9 cellular contexts compared by ENCODE assay signal in the genomic region with DNA sequence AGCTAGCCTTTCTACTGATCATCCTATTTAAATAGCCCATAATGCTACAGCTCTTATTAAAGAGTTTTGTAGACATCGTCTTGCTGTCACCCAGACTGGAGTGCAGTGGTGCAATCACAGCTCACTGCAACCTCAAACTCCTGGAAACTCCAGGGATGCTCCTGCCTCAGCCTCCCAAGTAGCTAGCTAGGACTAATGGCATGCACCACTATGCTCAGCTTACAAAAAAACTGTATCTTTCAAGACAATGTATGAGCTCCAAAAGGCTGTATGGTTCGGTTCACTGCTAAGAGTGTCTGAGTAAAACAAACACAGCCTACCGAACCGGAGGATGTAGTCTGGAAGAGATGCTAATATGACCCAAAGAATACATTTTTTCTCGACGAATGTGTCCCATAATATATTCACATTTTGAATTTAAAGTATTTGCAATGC. TPM values are rescaled to one million over a fixed set of nuclear protein-coding genes. Genes with fewer than 3 reads are reported as not detected.
DNase-seq lines count a peak whose midpoint lies in the region; TF ChIP-seq lines count a peak whose summit lies in the region.
"Had no signal": no experiment of that assay in that cellular context is flagged by ENCODE, and none has a peak within 500 bp of the region (broad histone marks: within the 10 kb centered on the region; RNA-seq: fewer than 3 reads in every experiment).

No MANE protein-coding gene starts in this region.

- no TSS peak for BruUV-seq in Calu3 (replicated peaks; lab: Mats Ljungman, UMichigan)

- peak overlapping the region; percentile 96 for H3K4me3 Mint-ChIP-seq in Calu3 (ENCODE audit: low read depth, unreplicated experiment)

- CTCF ChIA-PET in Calu3 (lab: Charles Lee): no interaction called here

- no peak for TF ChIP-seq EP300 in sigmoid colon (IDR thresholded peaks at IDR 0.05)

- peaks cover 58% of the 10 kb centered on the region for H3K4me1 ChIP-seq in Loucy (ENCODE audit: insufficient read depth, low read length, poor library complexity, severe bottlenecking)
- H3K4me1 ChIP-seq in breast epithelium: peaks cover 0 to 22% of the 10 kb centered on the region in 2 donors
- H3K4me1 ChIP-seq in muscle layer of duodenum (ENCODE audit: control insufficient read depth in 1 of 2, insufficient read depth in 2 of 2, low read length in 2 of 2): peaks cover 12 to 29% of the 10 kb centered on the region in 2 donors
- H3K4me1 ChIP-seq in sigmoid colon: peaks cover 0 to 59% (median 43%) of the 10 kb centered on the region in 4 donors

- TF ChIP-seq CTCF in Calu3 (IDR thresholded peaks at IDR 0.05; ENCODE audit: unreplicated experiment): no peak
- TF ChIP-seq CTCF in Loucy (conservative IDR thresholded peaks at IDR 0.05; ENCODE audit: low read length): no peak
- TF ChIP-seq CTCF in breast epithelium (IDR thresholded peaks at IDR 0.05): no peak
- no peak for TF ChIP-seq CTCF in sigmoid colon (IDR thresholded peaks at IDR 0.05)

- no peaks in the 10 kb centered on the region for H3F3A ChIP-seq in Loucy (ENCODE audit: low read depth)

- no peak overlapping the region for H3K27ac ChIP-seq in breast epithelium
- no peak overlapping the region for H3K27ac ChIP-seq in muscle layer of duodenum (ENCODE audit: low read length)
- no peak overlapping the region for H3K27ac ChIP-seq in sigmoid colon

- H3K4me1 Mint-ChIP-seq in Calu3 (ENCODE audit: low read depth, unreplicated experiment): peaks cover 13% of the 10 kb centered on the region

- no peak for TF ChIP-seq POLR2A in breast epithelium (IDR thresholded peaks at IDR 0.05)
- TF ChIP-seq POLR2A in sigmoid colon (IDR thresholded peaks at IDR 0.05): no peak

- no peaks in the 10 kb centered on the region for H3K9me3 Mint-ChIP-seq in Calu3 (ENCODE audit: low read depth, unreplicated experiment)

- H3K27me3 Mint-ChIP-seq in Calu3 (ENCODE audit: unreplicated experiment): no peaks in the 10 kb centered on the region

- peak overlapping the region; percentile 94 for H3K4me2 ChIP-seq in Loucy (ENCODE audit: low read depth, low read length, poor library complexity, severe bottlenecking)

- H3K79me2 ChIP-seq in Loucy (ENCODE audit: insufficient read depth, low read length): peaks cover 97% of the 10 kb centered on the region

- H3K36me3 Mint-ChIP-seq in Calu3 (ENCODE audit: insufficient read depth, unreplicated experiment): peaks cover 86% of the 10 kb centered on the region

- no peaks in the 10 kb centered on the region for H3K27me3 ChIP-seq in Loucy (ENCODE audit: insufficient read depth, low read length, poor library complexity, severe bottlenecking)
- H3K27me3 ChIP-seq in breast epithelium: no peaks in the 10 kb centered on the region
- H3K27me3 ChIP-seq in muscle layer of duodenum (ENCODE audit: low read depth, low read length): no peaks in the 10 kb centered on the region
- H3K27me3 ChIP-seq in sigmoid colon: no peaks in the 10 kb centered on the region

- peak overlapping the region; percentile 45 for H3K27ac Mint-ChIP-seq in Calu3 (ENCODE audit: unreplicated experiment)

- H3K9me3 ChIP-seq in Loucy (ENCODE audit: insufficient read depth, low read depth, low read length) (no peaks in the 10 kb centered on the region), breast epithelium (no peaks in the 10 kb centered on the region), muscle layer of duodenum (ENCODE audit: control insufficient read depth in 1 of 2, low read length in 2 of 2) (no peaks in the 10 kb centered on the region), sigmoid colon (no peaks in the 10 kb centered on the region)

- no peak overlapping the region for H2AFZ ChIP-seq in Loucy (ENCODE audit: low read length)

- peak overlapping the region; percentile 95 for H3K9ac ChIP-seq in Loucy (ENCODE audit: low read depth, low read length, poor library complexity, severe bottlenecking)

- 18 to 47% methylated on average over 6 of the region's 6 CpGs for WGBS in sigmoid colon, 2 donors

- intact Hi-C loops in Calu3 (cut with micrococcal nuclease; ENCODE audit: unreplicated experiment) (no loop called here), breast epithelium (cut with DNase I; ENCODE audit: low total_unique reads) (no loop called here), sigmoid colon (cut with DNase I) (no loop called here)

- H4K20me1 ChIP-seq in Loucy (ENCODE audit: insufficient read depth, low read length, poor library complexity, severe bottlenecking): peaks cover 75% of the 10 kb centered on the region

- H3K9me2 ChIP-seq in Loucy (replicated peaks; ENCODE audit: low read depth, low read length): no peaks in the 10 kb centered on the region

- H3K4me3 ChIP-seq in Loucy (ENCODE audit: low read length, poor library complexity, severe bottlenecking) (peak overlapping the region; percentile 92), breast epithelium (peak overlapping the region in 2 of 3 donors; percentile 87 to 91), muscle layer of duodenum (ENCODE audit: low read depth in 1 of 2, low read length in 2 of 2) (peak overlapping the region; percentile 88 to 99), sigmoid colon (peak overlapping the region in 1 of 4 donors; percentile 15)

- DNase-seq in Calu3: no peak
- no peak for DNase-seq in breast epithelium (ENCODE audit: low spot score in 2 of 2)
- no peak for DNase-seq in stimulated activated CD4-positive, alpha-beta T cell treated with anti-CD3 and anti-CD28 coated beads, Interleukin-2, amount 100 ng/mL, for 48 hours
- DNase-seq in NCI-H1048 (lab: John Stamatoyannopoulos, UW): no peak
- DNase-seq in middle frontal gyrus (ENCODE audit: extremely low spot score, low spot score): no peak
- DNase-seq in sigmoid colon: no peak
- DNase-seq: activated gamma-delta T cell had no signal

- H3K36me3 ChIP-seq in Loucy (ENCODE audit: insufficient read depth, low read length): peaks cover 55% of the 10 kb centered on the region
- H3K36me3 ChIP-seq in breast epithelium: peaks cover 16% of the 10 kb centered on the region
- peaks cover 47 to 59% of the 10 kb centered on the region in 2 donors for H3K36me3 ChIP-seq in muscle layer of duodenum (ENCODE audit: control insufficient read depth in 1 of 2, insufficient read depth in 2 of 2, low read length in 2 of 2)
- peaks cover 19 to 61% (median 40%) of the 10 kb centered on the region in 4 donors for H3K36me3 ChIP-seq in sigmoid colon

RNA-seq across cellular contexts. Expression of gene TAF1D, which starts 2.6 kb away (rescaled TPM):
- total RNA-seq in Calu3 (2022): 98.9 and 107 TPM in 2 replicates
- 100 to 1,000 TPM in 2 of 3 donors, 10 to 100 TPM in 1; 91.5 to 172 (median 154) TPM for total RNA-seq in breast epithelium
- 100 to 1,000 TPM in 1 of 4 donors, 10 to 100 TPM in 3; 89.2 to 111 (median 94.4) TPM for total RNA-seq in sigmoid colon
- polyA plus RNA-seq in sigmoid colon: 10 to 100 TPM; 22.4 to 87.3 (median 68.5) TPM

RNA-seq across cellular contexts. Expression of gene C11orf54, which starts 2.8 kb away (rescaled TPM):
- 14.7 and 17.1 TPM in 2 replicates for total RNA-seq in Calu3 (2022)
- total RNA-seq in breast epithelium: 10 to 100 TPM; 32.8 to 53.7 (median 53.1) TPM
- 10 to 100 TPM; 34.9 to 56.0 (median 45.2) TPM for total RNA-seq in sigmoid colon
- polyA plus RNA-seq in sigmoid colon: 10 to 100 TPM; 23.7 to 82.8 (median 43.8) TPM

RNA-seq across cellular contexts. Expression of gene MED17, which starts 45.4 kb away (rescaled TPM):
- total RNA-seq in Calu3 (2022) (24.6 and 27.5 TPM in 2 replicates), breast epithelium (10 to 100 TPM; 20.6 to 47.0 (median 29.8) TPM), sigmoid colon (10 to 100 TPM; 19.9 to 28.9 (median 23.9) TPM)
- polyA plus RNA-seq in sigmoid colon: 10 to 100 TPM in 1 of 3 donors, 1 to 10 TPM in 2; 7.2 to 12.8 (median 9.7) TPM
